Comparison of ENCODE assay signal across 19 cellular contexts in the genomic region with DNA sequence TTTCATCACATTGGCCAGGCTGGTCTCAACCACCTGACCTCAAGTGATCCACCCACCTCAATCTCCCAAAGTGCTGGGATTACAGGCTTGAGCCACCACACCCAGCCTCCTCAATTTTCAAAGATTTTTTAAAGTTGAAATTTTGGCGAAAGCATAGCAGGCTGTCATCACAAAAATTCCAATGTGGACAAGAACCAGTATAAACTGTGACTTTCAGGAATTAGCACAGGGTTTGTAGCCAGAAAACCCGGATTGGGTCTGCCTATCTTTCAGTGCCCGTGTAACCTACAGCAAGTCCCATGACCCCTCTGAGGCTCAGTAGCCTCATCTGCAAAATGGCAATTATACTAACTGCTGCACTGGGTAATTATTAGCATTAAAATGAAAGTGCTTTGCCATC.
A peak's percentile ranks its signal among the peaks of the same experiment; 100 is the strongest.
DNase-seq lines count a peak whose midpoint lies in the region; ATAC-seq and TF ChIP-seq lines count a peak whose summit lies in the region.
"Had no signal": no experiment of that assay in that cellular context is flagged by ENCODE, and none has a peak within 500 bp of the region (broad histone marks: within the 10 kb centered on the region; RNA-seq: fewer than 3 reads in every experiment).

No MANE protein-coding gene starts in this region.

- H3K27me3 ChIP-seq in CD8-positive, alpha-beta T cell (ENCODE audit: insufficient read depth, low read length) = no peaks in the 10 kb centered on the region
- H3K27me3 ChIP-seq in naive thymus-derived CD4-positive, alpha-beta T cell (ENCODE audit: control insufficient read depth in 2 of 2, insufficient read depth in 2 of 2, low read length in 2 of 2) = no peaks in the 10 kb centered on the region
- H3K27me3 ChIP-seq: esophagus muscularis mucosa had no signal

- peaks cover 87% of the 10 kb centered on the region for H3K4me1 ChIP-seq in CD8-positive, alpha-beta T cell (ENCODE audit: insufficient read depth, low read length)
- H3K4me1 ChIP-seq in naive thymus-derived CD4-positive, alpha-beta T cell (ENCODE audit: control insufficient read depth in 2 of 2, insufficient read depth in 2 of 2, low read length in 2 of 2) = peaks cover 19 to 62% of the 10 kb centered on the region in 2 donors
- H3K4me1 ChIP-seq: prostate gland had no signal

- peak overlapping the region; percentile 68 for H3K4me3 Mint-ChIP-seq in T-helper 2 cell treated with Interferon-gamma antibody and Interleukin-4, amounts not matched to agents 5 μg/mL and 100 μg/mL, for 36 hours
- peak overlapping the region; percentile 82 for H3K4me3 Mint-ChIP-seq in CD8-positive, alpha-beta T cell
- H3K4me3 Mint-ChIP-seq in activated T-helper 17 cell treated with anti-CD3 and anti-CD28 coated beads, Interleukin-2, amount 50 U/mL, for 72 hours = peak overlapping the region; percentile 71
- peak overlapping the region; percentile 66 to 88 (median 82) for H3K4me3 Mint-ChIP-seq in naive thymus-derived CD4-positive, alpha-beta T cell
- H3K4me3 Mint-ChIP-seq: mesothelial cell of epicardium, neural crest cell had no signal

- no peak overlapping the region for H3K27ac Mint-ChIP-seq in T-helper 2 cell treated with Interferon-gamma antibody and Interleukin-4, amounts not matched to agents 5 μg/mL and 100 μg/mL, for 36 hours
- H3K27ac Mint-ChIP-seq in CD8-positive, alpha-beta T cell = peak overlapping the region; percentile 96
- H3K27ac Mint-ChIP-seq in activated T-helper 17 cell treated with anti-CD3 and anti-CD28 coated beads, Interleukin-2, amount 50 U/mL, for 72 hours = peak overlapping the region; percentile 69
- H3K27ac Mint-ChIP-seq in naive thymus-derived CD4-positive, alpha-beta T cell = peak overlapping the region; percentile 70 to 96 (median 90)

- no peak overlapping the region for H3K27ac ChIP-seq in CD8-positive, alpha-beta T cell (ENCODE audit: low read depth, low read length)
- peak overlapping the region; percentile 16 for H3K27ac ChIP-seq in naive thymus-derived CD4-positive, alpha-beta T cell (ENCODE audit: low read depth, low read length)
- H3K27ac ChIP-seq: 22Rv1, prostate gland had no signal

- no peaks in the 10 kb centered on the region for H3K9me3 ChIP-seq in CD8-positive, alpha-beta T cell (ENCODE audit: low read length)
- no peaks in the 10 kb centered on the region for H3K9me3 ChIP-seq in naive thymus-derived CD4-positive, alpha-beta T cell (ENCODE audit: control insufficient read depth in 2 of 3, low read length in 3 of 3)
- H3K9me3 ChIP-seq: esophagus muscularis mucosa, prostate gland had no signal

- no peak for TF ChIP-seq CTCF in CD8-positive, alpha-beta T cell (IDR thresholded peaks at IDR 0.05)

- H3K36me3 Mint-ChIP-seq in T-helper 2 cell treated with Interferon-gamma antibody and Interleukin-4, amounts not matched to agents 5 μg/mL and 100 μg/mL, for 36 hours (ENCODE audit: low read depth) = peaks cover 41% of the 10 kb centered on the region
- H3K36me3 Mint-ChIP-seq in CD8-positive, alpha-beta T cell = peaks cover 57% of the 10 kb centered on the region
- H3K36me3 Mint-ChIP-seq in activated T-helper 17 cell treated with anti-CD3 and anti-CD28 coated beads, Interleukin-2, amount 50 U/mL, for 72 hours (ENCODE audit: low read depth) = peaks cover 24% of the 10 kb centered on the region
- H3K36me3 Mint-ChIP-seq in naive thymus-derived CD4-positive, alpha-beta T cell = peaks cover 7 to 46% (median 18%) of the 10 kb centered on the region in 5 donors

- CTCF ChIA-PET in CD8-positive, alpha-beta T cell (lab: Charles Lee) = interaction anchor here (1.1 to 6.5 kb wide), 6 partner anchors 10 to 36 kb away, joined by 3 to 47 read pairs (median 6); no protein-coding TSS in a partner anchor
- CTCF ChIA-PET in naive thymus-derived CD4-positive, alpha-beta T cell (lab: Charles Lee) = interaction anchor here (1.4 kb wide), 1 partner anchor 14 kb away, joined by 6 read pairs; no protein-coding TSS in a partner anchor

- H3K36me3 ChIP-seq in CD8-positive, alpha-beta T cell (ENCODE audit: insufficient read depth, low read length) = no peaks in the 10 kb centered on the region
- H3K36me3 ChIP-seq in naive thymus-derived CD4-positive, alpha-beta T cell (ENCODE audit: control insufficient read depth in 2 of 3, insufficient read depth in 3 of 3, low read length in 3 of 3) = peaks cover 0 to 3% (median 0%) of the 10 kb centered on the region in 3 experiments
- H3K36me3 ChIP-seq: esophagus muscularis mucosa, prostate gland had no signal

- H3K27me3 Mint-ChIP-seq in T-helper 2 cell treated with Interferon-gamma antibody and Interleukin-4, amounts not matched to agents 5 μg/mL and 100 μg/mL, for 36 hours (ENCODE audit: low read depth) = no peaks in the 10 kb centered on the region
- no peaks in the 10 kb centered on the region for H3K27me3 Mint-ChIP-seq in CD8-positive, alpha-beta T cell (ENCODE audit: low read depth)
- no peaks in the 10 kb centered on the region for H3K27me3 Mint-ChIP-seq in activated T-helper 17 cell treated with anti-CD3 and anti-CD28 coated beads, Interleukin-2, amount 50 U/mL, for 72 hours
- H3K27me3 Mint-ChIP-seq in naive thymus-derived CD4-positive, alpha-beta T cell = no peaks in the 10 kb centered on the region

- no peak for DNase-seq in T-helper 2 cell treated with Interferon-gamma antibody and Interleukin-4, amounts not matched to agents 5 μg/mL and 100 μg/mL, for 36 hours (ENCODE audit: low spot score)
- DNase-seq in T-helper 2 cell (no peak), OCI-M1 (lab: John Stamatoyannopoulos, UW) (no peak), HCEC 1CT (no peak)
- no peak for DNase-seq in CD8-positive, alpha-beta T cell
- DNase-seq in naive thymus-derived CD4-positive, alpha-beta T cell = no peak
- DNase-seq: activated CD4-positive, CD25-positive, alpha-beta regulatory T cell treated with anti-CD3 and anti-CD28 coated beads, Interleukin-2, amount 50 U/mL, for 72 hours; NCI-H1092; NCI-H2081; NCI-H446 treated with DMSO at 0.1 percent for 48 hours; stimulated activated naive CD4-positive, alpha-beta T cell treated with Interleukin-2 at 50 U/mL for 16 hours had no signal

- peak overlapping the region; percentile 10 for H3K4me3 ChIP-seq in CD8-positive, alpha-beta T cell (ENCODE audit: low read depth, low read length)
- peak overlapping the region; percentile 40 for H3K4me3 ChIP-seq in naive thymus-derived CD4-positive, alpha-beta T cell (ENCODE audit: low read length)
- H3K4me3 ChIP-seq: esophagus muscularis mucosa, prostate gland had no signal

- no peaks in the 10 kb centered on the region for H3K9me3 Mint-ChIP-seq in T-helper 2 cell treated with Interferon-gamma antibody and Interleukin-4, amounts not matched to agents 5 μg/mL and 100 μg/mL, for 36 hours
- H3K9me3 Mint-ChIP-seq in CD8-positive, alpha-beta T cell = no peaks in the 10 kb centered on the region
- H3K9me3 Mint-ChIP-seq in activated T-helper 17 cell treated with anti-CD3 and anti-CD28 coated beads, Interleukin-2, amount 50 U/mL, for 72 hours = no peaks in the 10 kb centered on the region
- H3K9me3 Mint-ChIP-seq in naive thymus-derived CD4-positive, alpha-beta T cell = peaks cover 0 to 2% (median 0%) of the 10 kb centered on the region in 11 donors
- H3K9me3 Mint-ChIP-seq: mesothelial cell of epicardium, neural crest cell had no signal

- no peak for ATAC-seq in CD8-positive, alpha-beta T cell
- ATAC-seq in activated T-helper 17 cell treated with anti-CD3 and anti-CD28 coated beads, Interleukin-2, amount 50 U/mL, for 72 hours (replicated peaks) = no peak
- ATAC-seq in naive thymus-derived CD4-positive, alpha-beta T cell = no peak
- no peak for ATAC-seq in GM18868 (IDR thresholded peaks at IDR 0.05; ENCODE audit: unreplicated experiment)
- ATAC-seq: HCT116 had no signal

- intact Hi-C loops in CD8-positive, alpha-beta T cell (cut with DNase I, micrococcal nuclease) = loop anchor here in 1 of 2 experiments (1.0 kb wide), 1 partner anchor 13 kb away; no protein-coding TSS in a partner anchor
- intact Hi-C loops in naive thymus-derived CD4-positive, alpha-beta T cell (cut with micrococcal nuclease) = loop anchor here in 1 of 2 donors (1.0 to 2.0 kb wide), 2 partner anchors 13 to 14 kb away; no protein-coding TSS in a partner anchor

- POLR2A ChIA-PET in CD8-positive, alpha-beta T cell (lab: Charles Lee) = interaction anchor here (1.2 to 1.6 kb wide), 3 partner anchors 12 to 83 kb away, joined by 3 to 4 read pairs (median 3); no protein-coding TSS in a partner anchor
- POLR2A ChIA-PET in naive thymus-derived CD4-positive, alpha-beta T cell (lab: Charles Lee) = interaction anchor here (1.3 to 5.6 kb wide), 4 partner anchors 9 to 17 kb away, joined by 3 to 42 read pairs (median 10); no protein-coding TSS in a partner anchor

- H3K4me1 Mint-ChIP-seq in T-helper 2 cell treated with Interferon-gamma antibody and Interleukin-4, amounts not matched to agents 5 μg/mL and 100 μg/mL, for 36 hours (ENCODE audit: low read depth) = peaks cover 47% of the 10 kb centered on the region
- H3K4me1 Mint-ChIP-seq in CD8-positive, alpha-beta T cell (ENCODE audit: low read depth) = peaks cover 81% of the 10 kb centered on the region
- H3K4me1 Mint-ChIP-seq in activated T-helper 17 cell treated with anti-CD3 and anti-CD28 coated beads, Interleukin-2, amount 50 U/mL, for 72 hours = peaks cover 33% of the 10 kb centered on the region
- peaks cover 58 to 96% (median 86%) of the 10 kb centered on the region in 7 donors for H3K4me1 Mint-ChIP-seq in naive thymus-derived CD4-positive, alpha-beta T cell
